14 cellular contexts compared by ENCODE assay signal in the genomic region with DNA sequence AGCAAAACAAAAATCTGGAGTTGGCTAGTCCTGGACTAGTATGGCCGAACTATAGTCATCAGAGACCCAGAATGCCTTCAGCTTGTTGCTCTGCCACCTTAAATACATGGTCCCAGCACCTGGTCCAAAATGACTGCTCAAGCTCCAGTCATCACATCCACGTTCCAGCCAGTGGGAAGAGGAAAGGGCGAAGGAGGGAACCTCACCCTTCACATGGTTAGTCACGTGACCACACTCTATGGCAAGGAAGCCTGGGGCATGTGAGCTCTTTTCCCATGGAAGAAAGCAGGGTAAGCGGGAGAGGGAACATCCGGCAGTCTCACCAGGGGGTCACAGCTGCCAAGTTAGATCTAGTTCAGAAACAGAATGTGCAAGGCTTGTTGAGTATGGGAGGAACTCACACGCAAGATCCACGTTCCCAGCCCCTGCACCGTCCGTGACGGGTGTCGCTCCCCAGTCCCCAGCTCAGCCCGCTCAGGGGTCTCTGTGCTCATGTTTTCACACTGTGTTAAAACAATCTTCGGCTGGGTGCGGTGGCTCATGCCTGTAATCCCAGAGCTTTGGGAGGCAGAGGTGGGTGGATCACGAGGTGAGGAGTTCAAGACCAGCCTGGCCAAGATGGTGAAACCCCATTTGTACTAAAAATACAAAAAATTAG. TPM values are rescaled to one million over a fixed set of nuclear protein-coding genes. Genes with fewer than 3 reads are reported as not detected.
DNase-seq lines count a peak whose midpoint lies in the region; ATAC-seq, FAIRE-seq and TF ChIP-seq lines count a peak whose summit lies in the region.
"Had no signal": no experiment of that assay in that cellular context is flagged by ENCODE, and none has a peak within 500 bp of the region (broad histone marks: within the 10 kb centered on the region; RNA-seq: fewer than 3 reads in every experiment).

No MANE protein-coding gene starts in this region.

- in situ Hi-C loops in SK-MEL-5 (cut with HindIII; ENCODE audit: low pct_unique_long_range_greater_than_20kb, low sequenced_read_pairs) = no loop called here

- H3K27ac ChIP-seq in A673 (ENCODE audit: low read depth, low read length, poor library complexity, severe bottlenecking) (no peak overlapping the region), kidney (ENCODE audit: low read depth in 2 of 2, low read length in 2 of 2) (no peak overlapping the region), spleen (peak overlapping the region in 1 of 8 donors; percentile 10)
- H3K27ac ChIP-seq: SJSA1 had no signal

- peaks cover 4% of the 10 kb centered on the region for H3K27me3 Mint-ChIP-seq in nephron progenitor cell (ENCODE audit: low read depth, poor library complexity)
- H3K27me3 Mint-ChIP-seq in naive thymus-derived CD8-positive, alpha-beta T cell = no peaks in the 10 kb centered on the region

- H3K9me3 Mint-ChIP-seq in nephron progenitor cell = no peaks in the 10 kb centered on the region
- no peaks in the 10 kb centered on the region for H3K9me3 Mint-ChIP-seq in naive thymus-derived CD8-positive, alpha-beta T cell
- H3K9me3 Mint-ChIP-seq: activated CD4-positive, alpha-beta memory T cell treated with anti-CD3 and anti-CD28 coated beads for 36 hours; activated naive CD8-positive, alpha-beta T cell treated with anti-CD3 and anti-CD28 coated beads, Interleukin-2, amount 10 ng/mL, durations not matched to agents 7 days and 5 days; H9 had no signal

- no peak for FAIRE-seq in kidney (lab: Jason Lieb, UNC)
- FAIRE-seq: islet of Langerhans had no signal

- POLR2A ChIA-PET in A673 (lab: Charles Lee; ENCODE audit: low non-redundant PET) = no interaction called here
- POLR2A ChIA-PET in naive thymus-derived CD8-positive, alpha-beta T cell (lab: Charles Lee) = interaction anchor here (0.7 to 5.5 kb wide), 3 partner anchors 27 to 37 kb away, joined by 3 to 52 read pairs (median 19); partner anchors contain the start of gene SIGIRR

- intact Hi-C loops in A673 (cut with micrococcal nuclease; ENCODE audit: unreplicated experiment) = loop anchor here (10.0 kb wide), 1 partner anchor 239 kb away; the partner anchor contains the start of genes BET1L and RIC8A
- intact Hi-C loops in kidney (cut with DNase I) = no loop called here
- intact Hi-C loops in spleen (cut with DNase I; ENCODE audit: low total_unique reads) = no loop called here

- TF ChIP-seq POLR2A in spleen (IDR thresholded peaks at IDR 0.05) = no peak

- H3K27me3 ChIP-seq in A673 (replicated peaks; ENCODE audit: insufficient read depth, low read depth, low read length, poor library complexity) = no peaks in the 10 kb centered on the region
- H3K27me3 ChIP-seq in GM06990 (replicated peaks; ENCODE audit: control insufficient read depth, insufficient read depth, low read length) = no peaks in the 10 kb centered on the region
- H3K27me3 ChIP-seq in spleen (replicated peaks in 1 of 7) = peaks cover 0 to 26% (median 14%) of the 10 kb centered on the region in 7 donors
- H3K27me3 ChIP-seq: SJSA1 had no signal

- no peaks in the 10 kb centered on the region for H3K36me3 Mint-ChIP-seq in nephron progenitor cell (ENCODE audit: low read depth)
- no peaks in the 10 kb centered on the region for H3K36me3 Mint-ChIP-seq in naive thymus-derived CD8-positive, alpha-beta T cell
- H3K36me3 Mint-ChIP-seq: activated CD4-positive, alpha-beta memory T cell treated with anti-CD3 and anti-CD28 coated beads for 36 hours had no signal

- H3K4me1 ChIP-seq in A673 (ENCODE audit: insufficient read depth, low read length, poor library complexity, severe bottlenecking) (peaks cover 4% of the 10 kb centered on the region), kidney (ENCODE audit: control insufficient read depth in 1 of 2, insufficient read depth in 1 of 2, low read depth in 1 of 2, low read length in 2 of 2) (peaks cover 0 to 9% of the 10 kb centered on the region in 2 donors), spleen (peaks cover 6 to 51% (median 25%) of the 10 kb centered on the region in 6 donors)

- peak; percentile 90 for DNase-seq in A673 (ENCODE audit: low spot score)
- DNase-seq in GM06990 (ENCODE audit: extremely low read depth, insufficient read length) = peak; percentile 9
- peak; percentile 74 for DNase-seq in SK-MEL-5 (ENCODE audit: low read depth, low spot score)
- peak; percentile 59 for DNase-seq in kidney
- no peak for DNase-seq in nephron progenitor cell
- DNase-seq in NOMO-1 treated with dmso at 0.1 percent for 144 hours (lab: John Stamatoyannopoulos, UW; ENCODE audit: unreplicated experiment) = no peak
- no peak for DNase-seq in naive thymus-derived CD8-positive, alpha-beta T cell
- DNase-seq in spleen = no peak
- DNase-seq: activated CD4-positive, alpha-beta memory T cell treated with anti-CD3 and anti-CD28 coated beads for 36 hours; activated naive CD8-positive, alpha-beta T cell treated with anti-CD3 and anti-CD28 coated beads, Interleukin-2, amount 10 ng/mL, durations not matched to agents 7 days and 5 days; H9 had no signal

- no peaks in the 10 kb centered on the region for H3K9me3 ChIP-seq in A673 (ENCODE audit: low read depth, low read length, poor library complexity, severe bottlenecking)
- no peaks in the 10 kb centered on the region for H3K9me3 ChIP-seq in kidney (ENCODE audit: control insufficient read depth in 1 of 2, low read length in 2 of 2)
- H3K9me3 ChIP-seq in spleen = no peaks in the 10 kb centered on the region
- H3K9me3 ChIP-seq: SJSA1 had no signal

- H3K4me1 Mint-ChIP-seq in nephron progenitor cell = peaks cover 35% of the 10 kb centered on the region
- H3K4me1 Mint-ChIP-seq in naive thymus-derived CD8-positive, alpha-beta T cell = peaks cover 6 to 31% (median 28%) of the 10 kb centered on the region in 4 donors

- TF ChIP-seq CTCF in A673 (conservative IDR thresholded peaks at IDR 0.05; ENCODE audit: low read depth, low read length) = no peak
- no peak for TF ChIP-seq CTCF in GM06990 (IDR thresholded peaks at IDR 0.05; ENCODE audit: insufficient read depth, low read length, poor library complexity, severe bottlenecking)
- TF ChIP-seq CTCF in kidney (IDR thresholded peaks at IDR 0.05; ENCODE audit: borderline replicate concordance, extremely low read depth, insufficient read depth) = no peak
- TF ChIP-seq CTCF in nephron progenitor cell (IDR thresholded peaks at IDR 0.05) = no peak
- no peak for TF ChIP-seq CTCF in spleen (IDR thresholded peaks at IDR 0.05 in 8 of 11, conservative IDR thresholded peaks at IDR 0.05 in 3 of 11)

- ATAC-seq in naive thymus-derived CD8-positive, alpha-beta T cell = no peak

- no peak overlapping the region for H3K9ac ChIP-seq in kidney (ENCODE audit: low read length in 2 of 2)

- 71 to 87% (median 81%) methylated on average over 15 to 16 of the region's 16 CpGs for WGBS in spleen, 5 donors

- H3K27ac Mint-ChIP-seq in nephron progenitor cell = no peak overlapping the region
- H3K27ac Mint-ChIP-seq in naive thymus-derived CD8-positive, alpha-beta T cell = peak overlapping the region in 3 of 10 donors; percentile 1 to 18 (median 2)
- H3K27ac Mint-ChIP-seq: activated CD4-positive, alpha-beta memory T cell treated with anti-CD3 and anti-CD28 coated beads for 36 hours; activated naive CD8-positive, alpha-beta T cell treated with anti-CD3 and anti-CD28 coated beads, Interleukin-2, amount 10 ng/mL, durations not matched to agents 7 days and 5 days; H9; progenitor cell of endocrine pancreas had no signal

- H3K4me3 ChIP-seq in A673 (ENCODE audit: low read depth, low read length, poor library complexity, severe bottlenecking) (no peak overlapping the region), GM06990 (replicated peaks; ENCODE audit: low read depth, low read length) (no peak overlapping the region), kidney (ENCODE audit: low read length in 2 of 2) (no peak overlapping the region), spleen (no peak overlapping the region)
- H3K4me3 ChIP-seq: SJSA1 had no signal

- CTCF ChIA-PET in A673 (lab: Charles Lee) = no interaction called here

- H3K4me3 Mint-ChIP-seq in nephron progenitor cell = no peak overlapping the region
- H3K4me3 Mint-ChIP-seq in naive thymus-derived CD8-positive, alpha-beta T cell = peak overlapping the region in 1 of 10 donors; percentile 44
- H3K4me3 Mint-ChIP-seq: activated CD4-positive, alpha-beta memory T cell treated with anti-CD3 and anti-CD28 coated beads for 36 hours; activated naive CD8-positive, alpha-beta T cell treated with anti-CD3 and anti-CD28 coated beads, Interleukin-2, amount 10 ng/mL, durations not matched to agents 7 days and 5 days had no signal

- BruUV-seq in A673 (replicated peaks; lab: Mats Ljungman, UMichigan) = no TSS peak

- no peaks in the 10 kb centered on the region for H3K36me3 ChIP-seq in A673 (ENCODE audit: insufficient read depth, low read length, poor library complexity, severe bottlenecking)
- no peaks in the 10 kb centered on the region for H3K36me3 ChIP-seq in GM06990 (ENCODE audit: control insufficient read depth, insufficient read depth, low read length)
- H3K36me3 ChIP-seq in kidney (ENCODE audit: control insufficient read depth in 1 of 2, insufficient read depth in 2 of 2, low read length in 2 of 2) = no peaks in the 10 kb centered on the region
- H3K36me3 ChIP-seq in spleen = no peaks in the 10 kb centered on the region
- H3K36me3 ChIP-seq: SJSA1 had no signal

RNA-seq across cellular contexts. Expression of gene ANO9, which starts 1.9 kb away (rescaled TPM):
- total RNA-seq in A673 (2021) (0.26 TPM in 1 of 2 replicates, not detected in the other), kidney (21.8 TPM), spleen (10 to 100 TPM; 10.2 to 34.5 (median 25.9) TPM)
- not detected in 2 replicates for total RNA-seq in SK-MEL-5 (2014; rRNA removed; shearing (Covaris generic))
- polyA plus RNA-seq in SK-MEL-5 (2015; cell fraction: cytosol; rRNA removed) = not detected in 2 replicates
- 0.14 TPM in 1 of 2 replicates, not detected in the other for polyA plus RNA-seq in SK-MEL-5 (2015; cell fraction: nucleus; rRNA removed)
- polyA plus RNA-seq in kidney (ENCODE audit: insufficient read depth, low read depth, low replicate concordance) (11.3 TPM), spleen (10 to 100 TPM; 32.7 to 53.8 (median 50.3) TPM)
- total RNA-seq in naive thymus-derived CD8-positive, alpha-beta T cell = 10 to 100 TPM; 70.1 to 78.6 TPM
- polyA plus RNA-seq in naive thymus-derived CD8-positive, alpha-beta T cell = 1 to 10 TPM; 4.8 to 8.6 (median 7.3) TPM
- total RNA-seq: SJSA1 had no signal

RNA-seq across cellular contexts. Expression of gene PTDSS2, which starts 6.4 kb away (rescaled TPM):
- 33.5 and 37.6 TPM in 2 replicates for total RNA-seq in A673 (2021)
- total RNA-seq in SK-MEL-5 (2014; rRNA removed; shearing (Covaris generic)) = 41.7 and 45.6 TPM in 2 replicates
- 82.2 and 89.5 TPM in 2 replicates for polyA plus RNA-seq in SK-MEL-5 (2015; cell fraction: cytosol; rRNA removed)
- polyA plus RNA-seq in SK-MEL-5 (2015; cell fraction: nucleus; rRNA removed) = 161 and 197 TPM in 2 replicates
- total RNA-seq in kidney = 28.5 TPM
- 37.7 TPM for polyA plus RNA-seq in kidney (ENCODE audit: insufficient read depth, low read depth, low replicate concordance)
- total RNA-seq in naive thymus-derived CD8-positive, alpha-beta T cell = 10 to 100 TPM; 25.9 to 30.2 TPM
- 10 to 100 TPM in 2 of 3 donors, 1 to 10 TPM in 1; 9.0 to 13.0 (median 11.6) TPM for polyA plus RNA-seq in naive thymus-derived CD8-positive, alpha-beta T cell
- total RNA-seq in spleen = 10 to 100 TPM; 24.6 to 40.7 (median 29.4) TPM
- polyA plus RNA-seq in spleen = 10 to 100 TPM; 11.0 to 26.6 (median 14.9) TPM

RNA-seq across cellular contexts. Expression of gene SIGIRR, which starts 28.9 kb away (rescaled TPM):
- 16.6 and 17.6 TPM in 2 replicates for total RNA-seq in A673 (2021)
- total RNA-seq in SK-MEL-5 (2014; rRNA removed; shearing (Covaris generic)) = 23.4 and 25.6 TPM in 2 replicates
- polyA plus RNA-seq in SK-MEL-5 (2015; cell fraction: cytosol; rRNA removed) = 35.4 and 55.7 TPM in 2 replicates
- 40.3 and 43.2 TPM in 2 replicates for polyA plus RNA-seq in SK-MEL-5 (2015; cell fraction: nucleus; rRNA removed)
- 89.1 TPM for total RNA-seq in kidney
- polyA plus RNA-seq in kidney (ENCODE audit: insufficient read depth, low read depth, low replicate concordance) = 181 TPM
- total RNA-seq in naive thymus-derived CD8-positive, alpha-beta T cell = 100 to 1,000 TPM; 332 to 337 TPM
- polyA plus RNA-seq in naive thymus-derived CD8-positive, alpha-beta T cell = 100 to 1,000 TPM; 195 to 233 (median 206) TPM
- 100 to 1,000 TPM in 2 of 7 donors, 10 to 100 TPM in 5; 67.9 to 118 (median 90.9) TPM for total RNA-seq in spleen
- 100 to 1,000 TPM in 2 of 3 donors, 10 to 100 TPM in 1; 95.9 to 194 (median 161) TPM for polyA plus RNA-seq in spleen

RNA-seq across cellular contexts. Expression of gene PKP3, which starts 49.7 kb away (rescaled TPM):
- not detected in 2 replicates for total RNA-seq in A673 (2021)
- not detected in 2 replicates for total RNA-seq in SK-MEL-5 (2014; rRNA removed; shearing (Covaris generic))
- 0.07 TPM in 1 of 2 replicates, not detected in the other for polyA plus RNA-seq in SK-MEL-5 (2015; cell fraction: cytosol; rRNA removed)
- not detected in 2 replicates for polyA plus RNA-seq in SK-MEL-5 (2015; cell fraction: nucleus; rRNA removed)
- total RNA-seq in kidney = 3.6 TPM
- polyA plus RNA-seq in kidney (ENCODE audit: insufficient read depth, low read depth, low replicate concordance) = 1.9 TPM
- under 1 TPM; 0.16 to 0.29 TPM for total RNA-seq in naive thymus-derived CD8-positive, alpha-beta T cell
- polyA plus RNA-seq in naive thymus-derived CD8-positive, alpha-beta T cell = under 1 TPM in 2 of 3 donors, not detected in 1; 0.15 to 0.47 TPM
- 1 to 10 TPM in 1 of 7 donors, under 1 TPM in 2, not detected in 4; 0.40 to 2.8 (median 0.59) TPM for total RNA-seq in spleen
- polyA plus RNA-seq in spleen = under 1 TPM; 0.09 to 0.48 (median 0.21) TPM

Comparison
In these comparisons a context has a peak if more than half of its experiments do, and no peak if none do; other contexts are left out.
1. DNase-seq: peak in A673 (single experiment), GM06990 (single experiment), SK-MEL-5 (single experiment) and kidney (single experiment); none in nephron progenitor cell (single experiment), NOMO-1 treated with dmso at 0.1 percent for 144 hours (single experiment), naive thymus-derived CD8-positive, alpha-beta T cell (0 of 10) and spleen (single experiment).